1 cellular context compared by ENCODE assay signal in genomic region chr19:10461047-10461949, GRCh38.
TF ChIP-seq lines count a peak whose summit lies in the region.

No MANE protein-coding gene starts in this region.

TF ChIP-seq in IMR-90, 13 proteins besides CTCF, POLR2A, EP300 and RAD21:
- TF ChIP-seq MAFK (IDR thresholded peaks at IDR 0.05; ENCODE audit: low read depth, low read length) (no peak), BHLHE40 (IDR thresholded peaks at IDR 0.05; ENCODE audit: low read depth, low read length) (no peak), CHD1 (IDR thresholded peaks at IDR 0.05; ENCODE audit: low read depth, low read length) (no peak), ELK1 (IDR thresholded peaks at IDR 0.05; ENCODE audit: borderline replicate concordance, low read depth, low read length) (no peak), SMC3 (IDR thresholded peaks at IDR 0.05; ENCODE audit: low read depth, low read length) (no peak), RFX5 (IDR thresholded peaks at IDR 0.05; ENCODE audit: low read depth, low read length) (no peak), CEBPB (IDR thresholded peaks at IDR 0.05; ENCODE audit: low read depth, low read length) (no peak), MAZ (IDR thresholded peaks at IDR 0.05; ENCODE audit: borderline replicate concordance, low read depth, low read length) (peak; percentile 19; the same call in 1 of the 2 replicates), USF2 (IDR thresholded peaks at IDR 0.05; ENCODE audit: low read depth, low read length) (peak; percentile 87), NFE2L2 (IDR thresholded peaks at IDR 0.05; ENCODE audit: low read depth, low read length) (no peak), RCOR1 (IDR thresholded peaks at IDR 0.05; ENCODE audit: insufficient replicate concordance, low read length) (no peak), MXI1 (IDR thresholded peaks at IDR 0.05; ENCODE audit: borderline replicate concordance, low read depth, low read length) (peak; percentile 90), FOS (IDR thresholded peaks at IDR 0.05; ENCODE audit: low read depth, low read length) (no peak)
TF ChIP-seq in IMR-90: peak in this region for 3.
